Comparison of ENCODE assay signal across 20 cellular contexts in the genomic region with DNA sequence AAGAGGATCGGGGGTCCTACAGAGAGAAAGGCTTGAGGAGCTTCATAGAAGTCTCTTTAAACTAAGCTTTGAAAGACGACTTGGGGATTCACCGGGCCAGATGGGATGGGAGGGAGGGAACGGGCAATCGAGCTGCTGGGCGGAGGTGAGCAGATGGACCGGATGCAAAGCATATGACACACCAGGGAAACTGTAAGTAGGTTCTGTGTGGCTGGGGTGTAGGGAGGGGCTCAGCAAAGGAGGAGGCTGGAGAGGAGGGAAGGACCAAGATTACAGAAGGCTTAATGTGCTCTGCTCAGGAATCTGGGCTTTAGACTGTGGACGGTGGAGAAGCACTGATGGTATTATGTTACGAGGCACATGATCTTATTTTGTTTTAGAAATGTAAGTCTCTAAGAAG.
DNase-seq lines count a peak whose midpoint lies in the region; ATAC-seq and TF ChIP-seq lines count a peak whose summit lies in the region.
"Had no signal": no experiment of that assay in that cellular context is flagged by ENCODE, and none has a peak within 500 bp of the region (broad histone marks: within the 10 kb centered on the region; RNA-seq: fewer than 3 reads in every experiment).

No MANE protein-coding gene starts in this region.

- H3K4me1 Mint-ChIP-seq in progenitor cell of endocrine pancreas (ENCODE audit: low read depth): peaks cover 60% of the 10 kb centered on the region
- H3K4me1 Mint-ChIP-seq: stimulated activated effector memory CD8-positive, alpha-beta T cell treated with anti-CD3 and anti-CD28 coated beads, Interleukin-12 subunit alpha, Interleukin-12 subunit beta, amount 100 ng/mL, for 72 hours had no signal

- no peaks in the 10 kb centered on the region for H3K27me3 Mint-ChIP-seq in progenitor cell of endocrine pancreas

- ATAC-seq in GM18909 (IDR thresholded peaks at IDR 0.05; ENCODE audit: poor library complexity, unreplicated experiment): no peak
- ATAC-seq: effector memory CD8-positive, alpha-beta T cell; left ventricle myocardium superior had no signal

- peak overlapping the region; percentile 2 for H3K4me3 Mint-ChIP-seq in progenitor cell of endocrine pancreas (ENCODE audit: low read depth)
- H3K4me3 Mint-ChIP-seq: CD4-positive, alpha-beta T cell; effector memory CD8-positive, alpha-beta T cell; stimulated activated effector memory CD8-positive, alpha-beta T cell treated with anti-CD3 and anti-CD28 coated beads, Interleukin-12 subunit alpha, Interleukin-12 subunit beta, amount 100 ng/mL, for 72 hours had no signal

- no peaks in the 10 kb centered on the region for H3K36me3 Mint-ChIP-seq in progenitor cell of endocrine pancreas (ENCODE audit: insufficient read depth)
- H3K36me3 Mint-ChIP-seq: stimulated activated effector memory CD8-positive, alpha-beta T cell treated with anti-CD3 and anti-CD28 coated beads, Interleukin-12 subunit alpha, Interleukin-12 subunit beta, amount 100 ng/mL, for 72 hours had no signal

- TF ChIP-seq CTCF in progenitor cell of endocrine pancreas (IDR thresholded peaks at IDR 0.05; ENCODE audit: unreplicated experiment): no peak

- H3K9me3 Mint-ChIP-seq in progenitor cell of endocrine pancreas (ENCODE audit: low read depth): no peaks in the 10 kb centered on the region
- H3K9me3 Mint-ChIP-seq: CD4-positive, alpha-beta T cell; effector memory CD8-positive, alpha-beta T cell; stimulated activated effector memory CD8-positive, alpha-beta T cell treated with anti-CD3 and anti-CD28 coated beads, Interleukin-12 subunit alpha, Interleukin-12 subunit beta, amount 100 ng/mL, for 72 hours had no signal

- peak overlapping the region; percentile 29 for H3K27ac Mint-ChIP-seq in progenitor cell of endocrine pancreas
- H3K27ac Mint-ChIP-seq: CD4-positive, alpha-beta T cell; effector memory CD8-positive, alpha-beta T cell; stimulated activated effector memory CD8-positive, alpha-beta T cell treated with anti-CD3 and anti-CD28 coated beads, Interleukin-12 subunit alpha, Interleukin-12 subunit beta, amount 100 ng/mL, for 72 hours had no signal

- DNase-seq in ELF-1 (ENCODE audit: low read depth, low spot score) (peak; percentile 40), NCI-H524 (lab: John Stamatoyannopoulos, UW) (peak; percentile 92 to 97), cerebellum (ENCODE audit: low spot score) (peak; percentile 83), progenitor cell of endocrine pancreas (ENCODE audit: low spot score, unreplicated experiment) (no peak), cortex of kidney (lab: John Stamatoyannopoulos, UW) (no peak), NCI-H345 (lab: John Stamatoyannopoulos, UW) (no peak), OCI-M2 (lab: John Stamatoyannopoulos, UW; ENCODE audit: unreplicated experiment) (no peak)
- DNase-seq: activated CD4-positive, alpha-beta T cell treated with anti-CD3 and anti-CD28 coated beads, Interleukin-2, amount 50 U/mL, for 48 hours; CD4-positive, alpha-beta T cell; DMS79 treated with DMSO at 0.1 percent for 48 hours; effector memory CD8-positive, alpha-beta T cell; GOT3; head of caudate nucleus; Kasumi-1; left ventricle myocardium superior; NCI-H1092; NK-92 treated with Interleukin-12 subunit alpha and Interleukin-12 subunit beta, amount 100 ng/mL, for 24 hours; testis had no signal

Comparison
In these comparisons a context has a peak if more than half of its experiments do, and no peak if none do; other contexts are left out.
1. DNase-seq: peak in ELF-1 (single experiment), NCI-H524 (2 of 2) and cerebellum (single experiment); none in progenitor cell of endocrine pancreas (single experiment), cortex of kidney (single experiment), NCI-H345 (single experiment) and OCI-M2 (single experiment).